21 cellular contexts compared by ENCODE assay signal in genomic region chr4:100022792-100023222, GRCh38.
DNase-seq lines count a peak whose midpoint lies in the region; ATAC-seq and TF ChIP-seq lines count a peak whose summit lies in the region.
"Had no signal": no experiment of that assay in that cellular context is flagged by ENCODE, and none has a peak within 500 bp of the region (broad histone marks: within the 10 kb centered on the region; RNA-seq: fewer than 3 reads in every experiment).

No MANE protein-coding gene starts in this region.

- H3K4me3 ChIP-seq in cardiac muscle cell (no peak overlapping the region), heart right ventricle (no peak overlapping the region), endodermal cell (ENCODE audit: low read length) (no peak overlapping the region), lower leg skin (ENCODE audit: low read depth, poor library complexity, severe bottlenecking) (no peak overlapping the region)
- H3K4me3 ChIP-seq: right lobe of liver, SJSA1, transverse colon had no signal

- ATAC-seq in heart right ventricle = no peak
- ATAC-seq: activated CD4-positive, CD25-positive, alpha-beta regulatory T cell treated with anti-CD3 and anti-CD28 coated beads, Interleukin-2, amount 50 U/mL, for 24 hours; activated CD8-positive, alpha-beta memory T cell treated with anti-CD3 and anti-CD28 coated beads, Interleukin-2, amount 10 ng/mL, durations not matched to agents 7 days and 5 days; left cardiac atrium; Panc1; right lobe of liver; stimulated activated naive CD8-positive, alpha-beta T cell treated with anti-CD3 and anti-CD28 coated beads, Interleukin-15, Interleukin-2, amounts not matched to agents 100 U/mL and 50 U/mL, for 24 hours had no signal

- peaks cover 10% of the 10 kb centered on the region for H3K4me1 Mint-ChIP-seq in endodermal cell
- peaks cover 11% of the 10 kb centered on the region for H3K4me1 Mint-ChIP-seq in type B pancreatic cell (ENCODE audit: unreplicated experiment)

- H3K9me3 Mint-ChIP-seq in endodermal cell (peaks cover 5% of the 10 kb centered on the region), type B pancreatic cell (no peaks in the 10 kb centered on the region)

- intact Hi-C loops in heart right ventricle (cut with DNase I) = no loop called here
- intact Hi-C loops in lower leg skin (cut with DNase I; ENCODE audit: low total_unique reads) = no loop called here

- peak overlapping the region; percentile 46 for H3K27ac Mint-ChIP-seq in endodermal cell
- H3K27ac Mint-ChIP-seq in type B pancreatic cell = peak overlapping the region; percentile 4
- H3K27ac Mint-ChIP-seq: activated CD8-positive, alpha-beta memory T cell treated with anti-CD3 and anti-CD28 coated beads, Interleukin-2, amount 10 ng/mL, durations not matched to agents 7 days and 5 days had no signal

- TF ChIP-seq CTCF in cardiac muscle cell (IDR thresholded peaks at IDR 0.05; ENCODE audit: low read depth, low read length) = no peak
- TF ChIP-seq CTCF in heart right ventricle (IDR thresholded peaks at IDR 0.05) = no peak
- TF ChIP-seq CTCF in endodermal cell (conservative IDR thresholded peaks at IDR 0.05) = no peak
- no peak for TF ChIP-seq CTCF in type B pancreatic cell (conservative IDR thresholded peaks at IDR 0.05)
- TF ChIP-seq CTCF in lower leg skin (IDR thresholded peaks at IDR 0.05) = no peak

- H3K4me1 ChIP-seq in cardiac muscle cell (ENCODE audit: low read depth) (peaks cover 6% of the 10 kb centered on the region), heart right ventricle (no peaks in the 10 kb centered on the region), endodermal cell (ENCODE audit: control insufficient read depth, insufficient read depth, low read length) (no peaks in the 10 kb centered on the region)
- H3K4me1 ChIP-seq: right lobe of liver, SJSA1, transverse colon had no signal

- peak overlapping the region; percentile 30 for H3K27ac ChIP-seq in cardiac muscle cell
- H3K27ac ChIP-seq in heart right ventricle = no peak overlapping the region
- H3K27ac ChIP-seq in endodermal cell (ENCODE audit: low read depth, low read length) = peak overlapping the region; percentile 9
- H3K27ac ChIP-seq: right lobe of liver, SJSA1, transverse colon had no signal

- H3K9me3 ChIP-seq in cardiac muscle cell (ENCODE audit: low read depth) = no peaks in the 10 kb centered on the region
- peaks cover 0 to 11% (median 0%) of the 10 kb centered on the region in 11 donors for H3K9me3 ChIP-seq in heart right ventricle
- H3K9me3 ChIP-seq in endodermal cell (ENCODE audit: control insufficient read depth, low read length) = peaks cover 5% of the 10 kb centered on the region
- H3K9me3 ChIP-seq: right lobe of liver, SJSA1 had no signal

- H3K36me3 Mint-ChIP-seq in endodermal cell (ENCODE audit: low read depth) = no peaks in the 10 kb centered on the region
- H3K36me3 Mint-ChIP-seq in type B pancreatic cell = no peaks in the 10 kb centered on the region
- H3K36me3 Mint-ChIP-seq: activated CD8-positive, alpha-beta memory T cell treated with anti-CD3 and anti-CD28 coated beads, Interleukin-2, amount 10 ng/mL, durations not matched to agents 7 days and 5 days had no signal

- H3K27me3 Mint-ChIP-seq in endodermal cell (ENCODE audit: insufficient read depth) (no peaks in the 10 kb centered on the region), type B pancreatic cell (no peaks in the 10 kb centered on the region)

- DNase-seq in cardiac muscle cell (ENCODE audit: low read depth in 1 of 2, low spot score in 1 of 2) (peak; percentile 16 to 25), heart right ventricle (no peak), NCI-H69 (lab: John Stamatoyannopoulos, UW) (peak; percentile 80), endodermal cell (peak; percentile 82), type B pancreatic cell (ENCODE audit: extremely low spot score, unreplicated experiment) (no peak), putamen (ENCODE audit: low spot score) (no peak), lower leg skin (ENCODE audit: low spot score in 2 of 2) (no peak)
- no peak for DNase-seq in activated naive CD4-positive, alpha-beta T cell treated with anti-CD3 and anti-CD28 coated beads, Interleukin-2, amount 50 U/mL, for 16 hours
- DNase-seq: activated CD8-positive, alpha-beta memory T cell treated with anti-CD3 and anti-CD28 coated beads, Interleukin-2, amount 10 ng/mL, durations not matched to agents 7 days and 5 days; activated effector memory CD4-positive, alpha-beta T cell treated with Interleukin-2 at 50 U/mL for 16 hours; C1 segment of cervical spinal cord; Kasumi-1; left cardiac atrium; NCI-H1105 treated with DMSO at 0.1 percent for 48 hours; NCI-H82; right lobe of liver; stimulated activated naive CD8-positive, alpha-beta T cell treated with anti-CD3 and anti-CD28 coated beads, Interleukin-15, Interleukin-2, amounts not matched to agents 100 U/mL and 50 U/mL, for 24 hours; transverse colon had no signal

- WGBS in heart right ventricle, 2 donors = 17 to 20% methylated on average over 5 of the region's 5 CpGs
- 78 to 80% methylated on average over 2 to 5 of the region's 5 CpGs for WGBS in endodermal cell (ENCODE audit: insufficient coverage in 1 of 2, insufficient read length in 1 of 2), 2 experiments
- 57 to 59% methylated on average over 5 of the region's 5 CpGs for WGBS in lower leg skin, 2 donors

- H3K27me3 ChIP-seq in cardiac muscle cell (no peaks in the 10 kb centered on the region), heart right ventricle (no peaks in the 10 kb centered on the region), endodermal cell (ENCODE audit: control insufficient read depth, insufficient read depth, low read length, poor library complexity, severe bottlenecking) (no peaks in the 10 kb centered on the region)
- H3K27me3 ChIP-seq: right lobe of liver, SJSA1, transverse colon had no signal

- H3K4me3 Mint-ChIP-seq in endodermal cell (no peak overlapping the region), type B pancreatic cell (no peak overlapping the region)
- H3K4me3 Mint-ChIP-seq: activated CD8-positive, alpha-beta memory T cell treated with anti-CD3 and anti-CD28 coated beads, Interleukin-2, amount 10 ng/mL, durations not matched to agents 7 days and 5 days had no signal

- no peak overlapping the region for H3K9ac ChIP-seq in endodermal cell (ENCODE audit: extremely low read depth, low read length, poor library complexity, severe bottlenecking)

- TF ChIP-seq POLR2A in lower leg skin (IDR thresholded peaks at IDR 0.05) = no peak

- H3K36me3 ChIP-seq in cardiac muscle cell (no peaks in the 10 kb centered on the region), heart right ventricle (no peaks in the 10 kb centered on the region), endodermal cell (ENCODE audit: control insufficient read depth, insufficient read depth, low read length) (no peaks in the 10 kb centered on the region)
- H3K36me3 ChIP-seq: right lobe of liver, SJSA1, transverse colon had no signal

Comparison
In these comparisons a context has a peak if more than half of its experiments do, and no peak if none do; other contexts are left out.
1. DNase-seq: peak in cardiac muscle cell (2 of 2), NCI-H69 (single experiment) and endodermal cell (single experiment); none in heart right ventricle (0 of 2), type B pancreatic cell (single experiment), putamen (single experiment), lower leg skin (0 of 2) and activated naive CD4-positive, alpha-beta T cell treated with anti-CD3 and anti-CD28 coated beads, Interleukin-2, amount 50 U/mL, for 16 hours (single experiment).
2. H3K27ac ChIP-seq: peak in cardiac muscle cell (single experiment) and endodermal cell (single experiment); none in heart right ventricle (0 of 10).